In genomic region chr7:93146465-93147127, GRCh38 we compare ENCODE assay signal across 8 cellular contexts. TPM values are rescaled to one million over a fixed set of nuclear protein-coding genes. Genes with fewer than 3 reads are reported as not detected.
A peak's percentile ranks its signal among the peaks of the same experiment; 100 is the strongest.
DNase-seq lines count a peak whose midpoint lies in the region; ATAC-seq, FAIRE-seq and TF ChIP-seq lines count a peak whose summit lies in the region.

No MANE protein-coding gene starts in this region.

- H3K9me3 Mint-ChIP-seq in activated CD4-positive, alpha-beta memory T cell treated with anti-CD3 and anti-CD28 coated beads for 36 hours: no peaks in the 10 kb centered on the region

- H3K36me3 Mint-ChIP-seq in activated CD4-positive, alpha-beta memory T cell treated with anti-CD3 and anti-CD28 coated beads for 36 hours: peaks cover 20% of the 10 kb centered on the region

- no peak for TF ChIP-seq CTCF in foreskin keratinocyte (conservative IDR thresholded peaks at IDR 0.05)

- FAIRE-seq in RCC 7860 (lab: Jason Lieb, UNC): no peak

- H3K4me1 ChIP-seq in mononuclear cell (ENCODE audit: insufficient read depth, low read length): peaks cover 58% of the 10 kb centered on the region
- peaks cover 9% of the 10 kb centered on the region for H3K4me1 ChIP-seq in foreskin keratinocyte

- peak; percentile 35 for ATAC-seq in GM18867 (IDR thresholded peaks at IDR 0.05; ENCODE audit: unreplicated experiment)
- ATAC-seq in HG02852 (IDR thresholded peaks at IDR 0.05; ENCODE audit: unreplicated experiment): peak; percentile 42
- ATAC-seq in foreskin keratinocyte: no peak

- peaks cover 27% of the 10 kb centered on the region for H3K4me1 Mint-ChIP-seq in activated CD4-positive, alpha-beta memory T cell treated with anti-CD3 and anti-CD28 coated beads for 36 hours (ENCODE audit: low read depth)

- H3K27me3 Mint-ChIP-seq in activated CD4-positive, alpha-beta memory T cell treated with anti-CD3 and anti-CD28 coated beads for 36 hours: no peaks in the 10 kb centered on the region

- CTCF ChIA-PET in activated CD4-positive, alpha-beta memory T cell treated with anti-CD3 and anti-CD28 coated beads for 36 hours (lab: Charles Lee): interaction anchor here (1.8 kb wide), 1 partner anchor 82 kb away, joined by 6 read pairs; no protein-coding TSS in a partner anchor

- POLR2A ChIA-PET in activated CD4-positive, alpha-beta memory T cell treated with anti-CD3 and anti-CD28 coated beads for 36 hours (lab: Charles Lee): interaction anchor here (1.0 kb wide), 1 partner anchor 29 kb away, joined by 4 read pairs; the partner anchor contains the start of gene SAMD9

- peak; percentile 28 for DNase-seq in activated CD4-positive, alpha-beta memory T cell treated with anti-CD3 and anti-CD28 coated beads for 36 hours
- DNase-seq in RCC 7860 (ENCODE audit: low spot score): no peak
- DNase-seq in foreskin keratinocyte: no peak
- DNase-seq in stimulated activated CD4-positive, alpha-beta T cell treated with anti-CD3 and anti-CD28 coated beads, Interleukin-12 subunit alpha, Interleukin-12 subunit beta, amount 100 ng/mL, for 4 hours: no peak
- DNase-seq in activated gamma-delta T cell treated with Interleukin-2 at 50 U/mL for 16 hours: no peak

- peak overlapping the region; percentile 84 for H3K4me3 Mint-ChIP-seq in activated CD4-positive, alpha-beta memory T cell treated with anti-CD3 and anti-CD28 coated beads for 36 hours

- peak overlapping the region; percentile 72 for H3K4me3 ChIP-seq in mononuclear cell (ENCODE audit: low read length)

- H3K27ac Mint-ChIP-seq in activated CD4-positive, alpha-beta memory T cell treated with anti-CD3 and anti-CD28 coated beads for 36 hours: peak overlapping the region; percentile 82

- H3K9me3 ChIP-seq in mononuclear cell (ENCODE audit: low read depth, low read length): no peaks in the 10 kb centered on the region

- no peak overlapping the region for H3K27ac ChIP-seq in foreskin keratinocyte

- intact Hi-C loops in activated CD4-positive, alpha-beta memory T cell treated with anti-CD3 and anti-CD28 coated beads for 36 hours (cut with micrococcal nuclease): loop anchor here (1.0 to 5.0 kb wide), 2 partner anchors 41 to 86 kb away; partner anchors contain the start of gene VPS50

- H3K27me3 ChIP-seq in mononuclear cell (ENCODE audit: insufficient read depth, low read length): no peaks in the 10 kb centered on the region
- H3K27me3 ChIP-seq in foreskin keratinocyte: no peaks in the 10 kb centered on the region

RNA-seq across cellular contexts. Expression of gene SAMD9L, which starts 1.6 kb away (rescaled TPM):
- 10 to 100 TPM; 19.1 to 19.8 TPM for total RNA-seq in activated CD4-positive, alpha-beta memory T cell treated with anti-CD3 and anti-CD28 coated beads for 36 hours
- total RNA-seq in mononuclear cell: 13.2 TPM
- total RNA-seq in foreskin keratinocyte: 7.6 and 13.5 TPM in 2 replicates
- polyA plus RNA-seq in foreskin keratinocyte: 2.9 and 3.7 TPM in 2 replicates

RNA-seq across cellular contexts. Expression of gene SAMD9, which starts 28.8 kb away (rescaled TPM):
- total RNA-seq in activated CD4-positive, alpha-beta memory T cell treated with anti-CD3 and anti-CD28 coated beads for 36 hours: 1 to 10 TPM; 6.9 to 7.2 TPM
- total RNA-seq in mononuclear cell (52.7 TPM), foreskin keratinocyte (20.6 and 34.2 TPM in 2 replicates)
- 3.3 and 4.8 TPM in 2 replicates for polyA plus RNA-seq in foreskin keratinocyte
